17 cellular contexts compared by ENCODE assay signal in genomic region chr9:129353697-129354336, GRCh38.
DNase-seq lines count a peak whose midpoint lies in the region; TF ChIP-seq lines count a peak whose summit lies in the region.
"Had no signal": no experiment of that assay in that cellular context is flagged by ENCODE, and none has a peak within 500 bp of the region (broad histone marks: within the 10 kb centered on the region; RNA-seq: fewer than 3 reads in every experiment).

No MANE protein-coding gene starts in this region.

- H3K36me3 Mint-ChIP-seq in neural crest cell (ENCODE audit: low read depth): no peaks in the 10 kb centered on the region
- H3K36me3 Mint-ChIP-seq: CD4-positive, alpha-beta memory T cell had no signal

- TF ChIP-seq POLR2A in vagina (IDR thresholded peaks at IDR 0.05): no peak

- H3K27me3 ChIP-seq in cardiac muscle cell (no peaks in the 10 kb centered on the region), esophagus (ENCODE audit: control insufficient read depth in 1 of 2, insufficient read depth in 2 of 2, low read length in 2 of 2) (no peaks in the 10 kb centered on the region), vagina (no peaks in the 10 kb centered on the region)
- H3K27me3 ChIP-seq: testis had no signal

- H3K36me3 ChIP-seq in cardiac muscle cell: no peaks in the 10 kb centered on the region
- no peaks in the 10 kb centered on the region for H3K36me3 ChIP-seq in esophagus (ENCODE audit: control insufficient read depth in 2 of 2, insufficient read depth in 2 of 2, low read length in 1 of 2)
- H3K36me3 ChIP-seq in vagina: no peaks in the 10 kb centered on the region

- TF ChIP-seq CTCF in cardiac muscle cell (IDR thresholded peaks at IDR 0.05; ENCODE audit: low read depth, low read length) (no peak), neural crest cell (conservative IDR thresholded peaks at IDR 0.05) (no peak), vagina (IDR thresholded peaks at IDR 0.05) (no peak)

- H3K4me1 ChIP-seq in cardiac muscle cell (ENCODE audit: low read depth) (peaks cover 31% of the 10 kb centered on the region), esophagus (ENCODE audit: control insufficient read depth in 2 of 2, insufficient read depth in 2 of 2, low read length in 1 of 2) (peaks cover 6 to 8% of the 10 kb centered on the region in 2 donors), vagina (peaks cover 40% of the 10 kb centered on the region)

- 64 to 71% methylated on average over 12 of the region's 12 CpGs for WGBS in esophagus, 2 donors

- peak overlapping the region; percentile 74 for H3K27ac ChIP-seq in cardiac muscle cell
- peak overlapping the region; percentile 25 to 38 for H3K27ac ChIP-seq in esophagus (ENCODE audit: low read depth in 2 of 2, low read length in 1 of 2)
- H3K27ac ChIP-seq in vagina: peak overlapping the region; percentile 83
- H3K27ac ChIP-seq: VCaP had no signal

- peaks cover 4% of the 10 kb centered on the region for H3K9me3 Mint-ChIP-seq in neural crest cell

- H3K4me3 ChIP-seq in cardiac muscle cell: no peak overlapping the region
- no peak overlapping the region for H3K4me3 ChIP-seq in esophagus (ENCODE audit: low read depth in 1 of 2, low read length in 2 of 2)
- no peak overlapping the region for H3K4me3 ChIP-seq in vagina
- H3K4me3 ChIP-seq: testis had no signal

- H3K4me1 Mint-ChIP-seq in neural crest cell: peaks cover 18% of the 10 kb centered on the region

- peak overlapping the region; percentile 49 for H3K4me3 Mint-ChIP-seq in neural crest cell
- H3K4me3 Mint-ChIP-seq: activated CD8-positive, alpha-beta T cell treated with anti-CD3 and anti-CD28 coated beads, Interleukin-2, amount 10 ng/mL, durations not matched to agents 7 days and 5 days; activated T-helper 1 cell treated with anti-CD3 and anti-CD28 coated beads, Interleukin-12 subunit alpha, Interleukin-12 subunit beta, Interleukin-2, Interleukin-4 antibody, amounts not matched to agents 30 ng/mL and 10 ng/mL and 1 ng/mL, durations not matched to agents 14 hours and 24 hours and 36 hours had no signal

- no peak overlapping the region for H3K27ac Mint-ChIP-seq in neural crest cell (ENCODE audit: unreplicated experiment)
- H3K27ac Mint-ChIP-seq: activated CD8-positive, alpha-beta T cell treated with anti-CD3 and anti-CD28 coated beads, Interleukin-2, amount 10 ng/mL, durations not matched to agents 7 days and 5 days; activated T-helper 1 cell treated with anti-CD3 and anti-CD28 coated beads, Interleukin-12 subunit alpha, Interleukin-12 subunit beta, Interleukin-2, Interleukin-4 antibody, amounts not matched to agents 30 ng/mL and 10 ng/mL and 1 ng/mL, durations not matched to agents 14 hours and 24 hours and 36 hours had no signal

- no peaks in the 10 kb centered on the region for H3K9me3 ChIP-seq in cardiac muscle cell (ENCODE audit: low read depth)
- peaks cover 0 to 10% of the 10 kb centered on the region in 2 donors for H3K9me3 ChIP-seq in esophagus (ENCODE audit: control insufficient read depth in 2 of 2, insufficient read depth in 1 of 2, low read depth in 1 of 2, low read length in 1 of 2)
- no peaks in the 10 kb centered on the region for H3K9me3 ChIP-seq in vagina
- H3K9me3 ChIP-seq: testis had no signal

- no peak for DNase-seq in cardiac muscle cell (ENCODE audit: low read depth in 1 of 2, low spot score in 1 of 2)
- no peak for DNase-seq in cardiac septum (ENCODE audit: low spot score)
- DNase-seq in neural crest cell (ENCODE audit: low read depth, low spot score): no peak
- DNase-seq in vagina (ENCODE audit: extremely low spot score in 2 of 2): no peak
- no peak for DNase-seq in GM19238 (ENCODE audit: insufficient read length, low spot score)
- no peak for DNase-seq in stimulated activated CD4-positive, alpha-beta T cell treated with anti-CD3 and anti-CD28 coated beads, Interleukin-12 subunit alpha, Interleukin-12 subunit beta, amount 100 ng/mL, for 4 hours
- DNase-seq in NCI-H82 (lab: John Stamatoyannopoulos, UW): no peak
- DNase-seq: activated CD8-positive, alpha-beta T cell treated with anti-CD3 and anti-CD28 coated beads, Interleukin-2, amount 10 ng/mL, durations not matched to agents 7 days and 5 days; CD4-positive, alpha-beta memory T cell; DND-41; NCI-H2029 treated with DMSO at 0.1 percent for 48 hours; NCI-H524 treated with DMSO at 0.1 percent for 48 hours; OCI-M1 had no signal

- no peaks in the 10 kb centered on the region for H3K27me3 Mint-ChIP-seq in neural crest cell (ENCODE audit: low read depth)

- intact Hi-C loops in cardiac septum (cut with DNase I) (no loop called here), vagina (cut with DNase I) (no loop called here)

Comparison
In these comparisons a context has a peak if more than half of its experiments do, and no peak if none do; other contexts are left out.
1. H3K27ac ChIP-seq: peak in every context shown above with its lines; median percentile 83 in vagina; 74 in cardiac muscle cell; 32 in esophagus.